19 cellular contexts compared by ENCODE assay signal in genomic region chr22:19893363-19893762, GRCh38. TPM values are rescaled to one million over a fixed set of nuclear protein-coding genes. Genes with fewer than 3 reads are reported as not detected.
DNase-seq lines count a peak whose midpoint lies in the region; ATAC-seq and TF ChIP-seq lines count a peak whose summit lies in the region.
"Had no signal": no experiment of that assay in that cellular context is flagged by ENCODE, and none has a peak within 500 bp of the region (broad histone marks: within the 10 kb centered on the region; RNA-seq: fewer than 3 reads in every experiment).

No MANE protein-coding gene starts in this region.

- H3K27me3 Mint-ChIP-seq in Caco-2 (ENCODE audit: insufficient read depth, unreplicated experiment) = no peaks in the 10 kb centered on the region

- H3K4me1 ChIP-seq in Caco-2 = peaks cover 19% of the 10 kb centered on the region
- peaks cover 32 to 35% of the 10 kb centered on the region in 2 donors for H3K4me1 ChIP-seq in neuronal stem cell (ENCODE audit: control insufficient read depth in 2 of 2, insufficient read depth in 1 of 2, low read depth in 1 of 2, low read length in 2 of 2)
- H3K4me1 ChIP-seq: gastrocnemius medialis, pancreas, thyroid gland had no signal

- H4K8ac ChIP-seq in neuronal stem cell (ENCODE audit: low read depth, low read length) = no peak overlapping the region

- peak overlapping the region; percentile 61 for H3K9ac ChIP-seq in neuronal stem cell (ENCODE audit: low read depth, low read length, poor library complexity)

- peaks cover 14% of the 10 kb centered on the region for H3K4me1 Mint-ChIP-seq in Caco-2 (ENCODE audit: low read depth, unreplicated experiment)

- peak overlapping the region; percentile 93 for H2BK120ac ChIP-seq in neuronal stem cell (ENCODE audit: low read depth, low read length)

- peak overlapping the region; percentile 94 for H2BK12ac ChIP-seq in neuronal stem cell (ENCODE audit: low read length)

- no TSS peak for BruUV-seq in Caco-2 (replicated peaks; lab: Mats Ljungman, UMichigan)

- peak overlapping the region; percentile 5 for H3K4ac ChIP-seq in neuronal stem cell (ENCODE audit: low read length)

- H3K4me3 ChIP-seq in Caco-2 (ENCODE audit: low read depth, low read length) = no peak overlapping the region
- no peak overlapping the region for H3K4me3 ChIP-seq in neuronal stem cell (ENCODE audit: low read length in 2 of 2)
- H3K4me3 ChIP-seq: gastrocnemius medialis, pancreas, skin epidermis, thyroid gland had no signal

- H3K79me1 ChIP-seq in neuronal stem cell (ENCODE audit: low read depth, low read length) = peaks cover 3% of the 10 kb centered on the region

- H3K27ac ChIP-seq in RWPE1 = peak overlapping the region; percentile 100
- no peak overlapping the region for H3K27ac ChIP-seq in neuronal stem cell (replicated peaks; ENCODE audit: low read length)
- H3K27ac ChIP-seq: brain microvascular endothelial cell, gastrocnemius medialis, pancreas, thyroid gland had no signal

- peak overlapping the region; percentile 86 for H3K18ac ChIP-seq in neuronal stem cell (ENCODE audit: low read length)

- no peak for DNase-seq in Caco-2
- no peak for DNase-seq in RWPE1 (ENCODE audit: low spot score)
- DNase-seq in neuronal stem cell (ENCODE audit: low spot score) = no peak
- no peak for DNase-seq in NCI-H2081 treated with DMSO at 0.1 percent for 48 hours (lab: John Stamatoyannopoulos, UW)
- DNase-seq: brain microvascular endothelial cell; DMS79; gastrocnemius medialis; NCI-H1694; NCI-H345; NK-92 treated with Interleukin-12 subunit alpha and Interleukin-12 subunit beta, amount 100 ng/mL, for 24 hours; SHP77; T-helper 2 cell; thyroid gland had no signal

- H2AK5ac ChIP-seq in neuronal stem cell (ENCODE audit: low read depth, low read length) = peak overlapping the region; percentile 98

- peaks cover 18% of the 10 kb centered on the region for H3K36me3 Mint-ChIP-seq in Caco-2 (ENCODE audit: insufficient read depth, unreplicated experiment)

- H2AFZ ChIP-seq in neuronal stem cell (ENCODE audit: low read length) = peak overlapping the region; percentile 76

- no peak overlapping the region for H3K14ac ChIP-seq in neuronal stem cell (ENCODE audit: low read length)

- POLR2A ChIA-PET in Caco-2 (lab: Charles Lee) = no interaction called here
- POLR2A ChIA-PET in RWPE1 (lab: Yijun Ruan, JAX; ENCODE audit: low non-redundant PET) = no interaction called here

- ATAC-seq in GM18498 (IDR thresholded peaks at IDR 0.05; ENCODE audit: unreplicated experiment) = no peak
- ATAC-seq: activated naive CD4-positive, alpha-beta T cell treated with anti-CD3 and anti-CD28 coated beads, Interleukin-2, amount 50 U/mL, for 72 hours; gastrocnemius medialis; left lobe of liver; pancreas had no signal

- H3K4me3 Mint-ChIP-seq in Caco-2 (ENCODE audit: unreplicated experiment) = no peak overlapping the region
- H3K4me3 Mint-ChIP-seq: dendritic cell treated with granulocyte-macrophage colony-stimulating factor and Interleukin-4, amounts not matched to agents 40 ng/mL and 50 ng/mL, for 4 days had no signal

- peak overlapping the region; percentile 6 for H3K23ac ChIP-seq in neuronal stem cell (ENCODE audit: low read depth, low read length, poor library complexity)

- no peak overlapping the region for H3K4me2 ChIP-seq in neuronal stem cell (ENCODE audit: insufficient read depth, low read length, poor library complexity, severe bottlenecking)

- WGBS in neuronal stem cell (ENCODE audit: extremely low coverage in 2 of 2, insufficient read length in 2 of 2, insufficient replicate concordance in 1 of 2), 2 donors = no CpG with 5 or more reads among the region's 15 CpGs

- H2BK5ac ChIP-seq in neuronal stem cell (ENCODE audit: low read length) = peak overlapping the region; percentile 96

- H3K36me3 ChIP-seq in Caco-2 (ENCODE audit: control insufficient read depth, insufficient read depth, low read length) (no peaks in the 10 kb centered on the region), neuronal stem cell (replicated peaks in 1 of 2; ENCODE audit: control insufficient read depth in 2 of 2, insufficient read depth in 2 of 2, low read length in 2 of 2) (no peaks in the 10 kb centered on the region)
- H3K36me3 ChIP-seq: pancreas had no signal

- no peak for TF ChIP-seq CTCF in Caco-2 (IDR thresholded peaks at IDR 0.05; ENCODE audit: insufficient read depth in 1 of 2, low read depth in 1 of 2, low read length in 1 of 2, severe bottlenecking in 1 of 2, unreplicated experiment in 1 of 2)
- no peak for TF ChIP-seq CTCF in RWPE1 (conservative IDR thresholded peaks at IDR 0.05; ENCODE audit: low read depth)

- CTCF ChIA-PET in Caco-2 (lab: Charles Lee) = no interaction called here
- CTCF ChIA-PET in RWPE1 (lab: Yijun Ruan, JAX) = no interaction called here

- peak overlapping the region; percentile 34 for H4K91ac ChIP-seq in neuronal stem cell (ENCODE audit: low read depth, low read length, poor library complexity)

- peak overlapping the region; percentile 94 for H2BK15ac ChIP-seq in neuronal stem cell (ENCODE audit: low read length)

- peak overlapping the region; percentile 40 for H3K27ac Mint-ChIP-seq in Caco-2 (ENCODE audit: unreplicated experiment)
- H3K27ac Mint-ChIP-seq: dendritic cell treated with granulocyte-macrophage colony-stimulating factor and Interleukin-4, amounts not matched to agents 40 ng/mL and 50 ng/mL, for 4 days had no signal

- H3K27me3 ChIP-seq in Caco-2 (replicated peaks; ENCODE audit: control insufficient read depth, insufficient read depth, low read length) = no peaks in the 10 kb centered on the region
- H3K27me3 ChIP-seq in neuronal stem cell (ENCODE audit: control insufficient read depth in 3 of 3, insufficient read depth in 3 of 3, low read depth in 1 of 3, low read length in 3 of 3) = no peaks in the 10 kb centered on the region
- H3K27me3 ChIP-seq: brain microvascular endothelial cell, gastrocnemius medialis, pancreas, thyroid gland had no signal

- no peaks in the 10 kb centered on the region for H3K9me3 ChIP-seq in Caco-2
- H3K9me3 ChIP-seq in neuronal stem cell (replicated peaks in 1 of 2; ENCODE audit: control insufficient read depth in 2 of 2, insufficient read depth in 1 of 2, low read depth in 1 of 2, low read length in 2 of 2) = no peaks in the 10 kb centered on the region
- H3K9me3 ChIP-seq: gastrocnemius medialis, pancreas, thyroid gland had no signal

- no peaks in the 10 kb centered on the region for H3K9me3 Mint-ChIP-seq in Caco-2 (ENCODE audit: unreplicated experiment)
- H3K9me3 Mint-ChIP-seq: activated naive CD4-positive, alpha-beta T cell treated with anti-CD3 and anti-CD28 coated beads, Interleukin-2, amount 50 U/mL, for 72 hours; dendritic cell treated with granulocyte-macrophage colony-stimulating factor and Interleukin-4, amounts not matched to agents 40 ng/mL and 50 ng/mL, for 4 days had no signal

- intact Hi-C loops in Caco-2 (cut with micrococcal nuclease; ENCODE audit: unreplicated experiment) = no loop called here

RNA-seq across cellular contexts. Expression of gene GNB1L, which starts 38.7 kb away (rescaled TPM):
- 13.4 and 15.8 TPM in 2 replicates for total RNA-seq in Caco-2 (2022)
- 7.9 TPM for polyA plus RNA-seq in neuronal stem cell (2013, experiment 1 of 2)
- 8.3 TPM for polyA plus RNA-seq in neuronal stem cell (2013, experiment 2 of 2)

RNA-seq across cellular contexts. Expression of gene RTL10, which starts 38.7 kb away (rescaled TPM):
- total RNA-seq in Caco-2 (2022) = 27.5 and 29.7 TPM in 2 replicates
- polyA plus RNA-seq in neuronal stem cell (2013, experiment 1 of 2) = 9.7 TPM
- 10.2 TPM for polyA plus RNA-seq in neuronal stem cell (2013, experiment 2 of 2)

RNA-seq across cellular contexts. Expression of gene COMT, which starts 48.2 kb away (rescaled TPM):
- 96.0 and 103 TPM in 2 replicates for total RNA-seq in Caco-2 (2022)
- polyA plus RNA-seq in neuronal stem cell (2013, experiment 1 of 2) = 7.3 TPM
- 6.4 TPM for polyA plus RNA-seq in neuronal stem cell (2013, experiment 2 of 2)

RNA-seq across cellular contexts. Expression of gene TXNRD2, which starts 48.3 kb away (rescaled TPM):
- total RNA-seq in Caco-2 (2022) = 44.8 and 47.0 TPM in 2 replicates
- polyA plus RNA-seq in neuronal stem cell (2013, experiment 1 of 2) = 16.7 TPM
- polyA plus RNA-seq in neuronal stem cell (2013, experiment 2 of 2) = 17.7 TPM
